In the genomic region with DNA sequence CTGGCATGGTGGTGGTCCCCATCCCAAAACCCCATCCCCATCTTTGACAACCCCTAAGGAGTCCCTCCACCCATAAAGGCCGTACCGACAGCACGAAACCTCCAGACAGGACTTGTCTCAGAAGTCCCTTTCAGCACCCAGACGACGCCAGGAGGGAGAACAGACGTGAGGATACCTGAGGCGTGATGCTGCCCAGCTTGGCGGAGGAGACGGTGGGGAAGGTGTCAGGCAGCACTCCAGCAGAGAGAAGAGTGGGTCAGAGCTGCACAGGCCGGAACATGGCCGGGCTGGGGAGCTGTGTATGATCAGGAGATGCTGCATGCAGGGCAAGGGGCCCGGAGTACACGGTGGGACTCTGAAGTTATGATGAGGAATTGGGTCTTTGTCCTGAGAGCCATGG, we compare ENCODE assay signal across 20 cellular contexts.
A peak's percentile ranks its signal among the peaks of the same experiment; 100 is the strongest.
DNase-seq lines count a peak whose midpoint lies in the region; ATAC-seq and TF ChIP-seq lines count a peak whose summit lies in the region.
"Had no signal": no experiment of that assay in that cellular context is flagged by ENCODE, and none has a peak within 500 bp of the region (broad histone marks: within the 10 kb centered on the region; RNA-seq: fewer than 3 reads in every experiment).

No MANE protein-coding gene starts in this region.

- no peak overlapping the region for H2BK12ac ChIP-seq in neuronal stem cell (ENCODE audit: low read length)

- no peak overlapping the region for H2AFZ ChIP-seq in neuronal stem cell (ENCODE audit: low read length)
- no peak overlapping the region for H2AFZ ChIP-seq in PC-9

- no peak overlapping the region for H3K4me2 ChIP-seq in neuronal stem cell (ENCODE audit: insufficient read depth, low read length, poor library complexity, severe bottlenecking)
- H3K4me2 ChIP-seq in PC-9, result no peak overlapping the region
- H3K4me2 ChIP-seq: A549, BLaER1 had no signal

- H3K79me2 ChIP-seq in PC-9 (ENCODE audit: low read depth), result no peaks in the 10 kb centered on the region

- H3K4ac ChIP-seq in neuronal stem cell (ENCODE audit: low read length), result no peak overlapping the region

- no peak for TF ChIP-seq CTCF in spleen (IDR thresholded peaks at IDR 0.05 in 8 of 11, conservative IDR thresholded peaks at IDR 0.05 in 3 of 11)
- no peak for TF ChIP-seq CTCF in WTC11 (IDR thresholded peaks at IDR 0.05)
- TF ChIP-seq CTCF in PC-9 (conservative IDR thresholded peaks at IDR 0.05), result no peak
- no peak for TF ChIP-seq CTCF in RWPE1 (conservative IDR thresholded peaks at IDR 0.05; ENCODE audit: low read depth)

- H2BK15ac ChIP-seq in neuronal stem cell (ENCODE audit: low read length), result peak overlapping the region; percentile 45

- no peak overlapping the region for H4K91ac ChIP-seq in neuronal stem cell (ENCODE audit: low read depth, low read length, poor library complexity)

- no peaks in the 10 kb centered on the region; the same call in 1 of the 2 replicates for H4K20me1 ChIP-seq in PC-9 (ENCODE audit: insufficient read depth)
- H4K20me1 ChIP-seq: BLaER1 had no signal

- H3K36me3 ChIP-seq in neuronal stem cell (replicated peaks in 1 of 2; ENCODE audit: control insufficient read depth in 2 of 2, insufficient read depth in 2 of 2, low read length in 2 of 2), result no peaks in the 10 kb centered on the region
- no peaks in the 10 kb centered on the region for H3K36me3 ChIP-seq in spleen
- H3K36me3 ChIP-seq in PC-9 (ENCODE audit: low read depth), result no peaks in the 10 kb centered on the region
- H3K36me3 ChIP-seq: BLaER1 had no signal

- peaks cover 3% of the 10 kb centered on the region; the same call in 1 of the 2 replicates for H3K4me1 Mint-ChIP-seq in WTC11

- H2AK5ac ChIP-seq in neuronal stem cell (ENCODE audit: low read depth, low read length), result no peak overlapping the region

- H3K4me1 ChIP-seq in neuronal stem cell (ENCODE audit: control insufficient read depth in 2 of 2, insufficient read depth in 1 of 2, low read depth in 1 of 2, low read length in 2 of 2), result no peaks in the 10 kb centered on the region
- no peaks in the 10 kb centered on the region for H3K4me1 ChIP-seq in spleen
- no peaks in the 10 kb centered on the region for H3K4me1 ChIP-seq in PC-9 (replicated peaks; ENCODE audit: insufficient read depth)
- H3K4me1 ChIP-seq: A549 had no signal

- H3K4me3 ChIP-seq in neuronal stem cell (ENCODE audit: low read length in 2 of 2), result no peak overlapping the region
- H3K4me3 ChIP-seq in spleen, result no peak overlapping the region
- H3K4me3 ChIP-seq in PC-9, result no peak overlapping the region
- H3K4me3 ChIP-seq: A549, BLaER1, GM12878 had no signal

- 0 out of 2 replicates have a peak, but pooled peaks cover 4% of the 10 kb centered on the region for H3K9me3 Mint-ChIP-seq in WTC11
- H3K9me3 Mint-ChIP-seq: CD8-positive, alpha-beta T cell; HFFc6 had no signal

- no peaks in the 10 kb centered on the region for H3K36me3 Mint-ChIP-seq in WTC11
- H3K36me3 Mint-ChIP-seq: CD8-positive, alpha-beta T cell had no signal

- no peak overlapping the region for H3K4me3 Mint-ChIP-seq in WTC11
- H3K4me3 Mint-ChIP-seq: CD8-positive, alpha-beta T cell; HFFc6 had no signal

- H3K18ac ChIP-seq in neuronal stem cell (ENCODE audit: low read length), result peak overlapping the region; percentile 35

- no peak for ATAC-seq in WTC11
- ATAC-seq: A549; CD8-positive, alpha-beta T cell; GM12878; HCT116 had no signal

- H3K27ac ChIP-seq in neuronal stem cell (replicated peaks; ENCODE audit: low read length) (no peak overlapping the region), spleen (no peak overlapping the region), PC-9 (no peak overlapping the region), RWPE1 (no peak overlapping the region)
- H3K27ac ChIP-seq: 22Rv1, A549, BLaER1, HL-60 had no signal

- CTCF ChIA-PET in WTC11 (lab: Charles Lee) (interaction anchor here (1.1 kb wide), 1 partner anchor 48 kb away, joined by 3 read pairs; no protein-coding TSS in a partner anchor), PC-9 (lab: Charles Lee) (no interaction called here), RWPE1 (lab: Yijun Ruan, JAX) (no interaction called here)

- no peak for TF ChIP-seq POLR2A in spleen (IDR thresholded peaks at IDR 0.05)

- H3F3A ChIP-seq in PC-9 (ENCODE audit: insufficient read depth, low read depth), result no peaks in the 10 kb centered on the region

- H3K9me2 ChIP-seq in PC-9 (ENCODE audit: insufficient read depth), result no peaks in the 10 kb centered on the region

- H3K23ac ChIP-seq in neuronal stem cell (ENCODE audit: low read depth, low read length, poor library complexity), result no peak overlapping the region

- no peaks in the 10 kb centered on the region for H3K9me3 ChIP-seq in neuronal stem cell (replicated peaks in 1 of 2; ENCODE audit: control insufficient read depth in 2 of 2, insufficient read depth in 1 of 2, low read depth in 1 of 2, low read length in 2 of 2)
- no peaks in the 10 kb centered on the region for H3K9me3 ChIP-seq in spleen
- no peaks in the 10 kb centered on the region for H3K9me3 ChIP-seq in PC-9 (ENCODE audit: insufficient read depth, low read depth)
- H3K9me3 ChIP-seq: BLaER1 had no signal

- intact Hi-C loops in spleen (cut with DNase I; ENCODE audit: low total_unique reads) (no loop called here), PC-9 (cut with micrococcal nuclease; ENCODE audit: unreplicated experiment) (no loop called here)

- H3K27me3 ChIP-seq in neuronal stem cell (ENCODE audit: control insufficient read depth in 3 of 3, insufficient read depth in 3 of 3, low read depth in 1 of 3, low read length in 3 of 3) (peaks cover 0 to 21% (median 0%) of the 10 kb centered on the region in 3 experiments), spleen (replicated peaks in 1 of 7) (peaks cover 0 to 46% (median 0%) of the 10 kb centered on the region in 7 donors), PC-9 (ENCODE audit: insufficient read depth, low read depth) (peaks cover 97% of the 10 kb centered on the region)
- H3K27me3 ChIP-seq: BLaER1 had no signal

- no peak overlapping the region for H3K27ac Mint-ChIP-seq in WTC11
- H3K27ac Mint-ChIP-seq: CD8-positive, alpha-beta T cell; HFFc6 had no signal

- no peak overlapping the region for H2BK120ac ChIP-seq in neuronal stem cell (ENCODE audit: low read depth, low read length)

- DNase-seq in activated effector memory CD4-positive, alpha-beta T cell treated with anti-CD3 and anti-CD28 coated beads, Interleukin-2, amount 50 U/mL, for 16 hours, result peak; percentile 45
- no peak for DNase-seq in activated effector memory CD4-positive, alpha-beta T cell treated with Interleukin-2 at 50 U/mL for 16 hours
- DNase-seq in neuronal stem cell (ENCODE audit: low spot score) (no peak), spleen (peak; percentile 53), WTC11 (ENCODE audit: low spot score) (no peak), PC-9 (no peak), RWPE1 (ENCODE audit: low spot score) (no peak)
- DNase-seq: Calu3; CD8-positive, alpha-beta T cell; DMS79 treated with DMSO at 0.1 percent for 48 hours; GF-D8; GOT3; H7; HFFc6 had no signal

- no peak overlapping the region for H3K14ac ChIP-seq in neuronal stem cell (ENCODE audit: low read length)

- H2BK5ac ChIP-seq in neuronal stem cell (ENCODE audit: low read length), result no peak overlapping the region

- H3K79me1 ChIP-seq in neuronal stem cell (ENCODE audit: low read depth, low read length), result no peaks in the 10 kb centered on the region

- POLR2A ChIA-PET in WTC11 (lab: Charles Lee) (no interaction called here), PC-9 (lab: Charles Lee; ENCODE audit: unreplicated experiment) (no interaction called here), RWPE1 (lab: Yijun Ruan, JAX; ENCODE audit: low non-redundant PET) (no interaction called here)

- H3K9ac ChIP-seq in neuronal stem cell (ENCODE audit: low read depth, low read length, poor library complexity), result no peak overlapping the region
- H3K9ac ChIP-seq: BLaER1 had no signal

- no CpG with 5 or more reads among the region's 13 CpGs for WGBS in neuronal stem cell (ENCODE audit: extremely low coverage in 2 of 2, insufficient read length in 2 of 2, insufficient replicate concordance in 1 of 2), 2 donors
- 80 to 85% (median 83%) methylated on average over 13 of the region's 13 CpGs for WGBS in spleen, 5 donors

- no TSS peak for BruUV-seq in PC-9 (replicated peaks; lab: Mats Ljungman, UMichigan)

- no peaks in the 10 kb centered on the region for H3K27me3 Mint-ChIP-seq in WTC11 (ENCODE audit: low read depth)

- no peak overlapping the region for H4K8ac ChIP-seq in neuronal stem cell (ENCODE audit: low read depth, low read length)

TF ChIP-seq in WTC11, 78 proteins besides CTCF, POLR2A, EP300 and RAD21 (continues in another document):
- TF ChIP-seq, protein P1, sequence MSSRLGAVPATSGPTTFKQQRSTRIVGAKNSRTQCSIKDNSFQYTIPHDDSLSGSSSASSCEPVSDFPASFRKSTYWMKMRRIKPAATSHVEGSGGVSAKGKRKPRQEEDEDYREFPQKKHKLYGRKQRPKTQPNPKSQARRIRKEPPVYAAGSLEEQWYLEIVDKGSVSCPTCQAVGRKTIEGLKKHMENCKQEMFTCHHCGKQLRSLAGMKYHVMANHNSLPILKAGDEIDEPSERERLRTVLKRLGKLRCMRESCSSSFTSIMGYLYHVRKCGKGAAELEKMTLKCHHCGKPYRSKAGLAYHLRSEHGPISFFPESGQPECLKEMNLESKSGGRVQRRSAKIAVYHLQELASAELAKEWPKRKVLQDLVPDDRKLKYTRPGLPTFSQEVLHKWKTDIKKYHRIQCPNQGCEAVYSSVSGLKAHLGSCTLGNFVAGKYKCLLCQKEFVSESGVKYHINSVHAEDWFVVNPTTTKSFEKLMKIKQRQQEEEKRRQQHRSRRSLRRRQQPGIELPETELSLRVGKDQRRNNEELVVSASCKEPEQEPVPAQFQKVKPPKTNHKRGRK (CRISPR knock-in tag; IDR thresholded peaks at IDR 0.05; ENCODE audit: borderline replicate concordance), result no peak
- no peak for TF ChIP-seq EMX1 (CRISPR knock-in tag; IDR thresholded peaks at IDR 0.05)

Comparison
In these comparisons a context has a peak if more than half of its experiments do, and no peak if none do; other contexts are left out.
1. DNase-seq: peak in activated effector memory CD4-positive, alpha-beta T cell treated with anti-CD3 and anti-CD28 coated beads, Interleukin-2, amount 50 U/mL, for 16 hours (single experiment) and spleen (single experiment); none in activated effector memory CD4-positive, alpha-beta T cell treated with Interleukin-2 at 50 U/mL for 16 hours (single experiment), neuronal stem cell (single experiment), WTC11 (single experiment), PC-9 (0 of 2) and RWPE1 (single experiment).